9 cellular contexts compared by ENCODE assay signal in genomic region chr5:74212336-74212735, GRCh38.
DNase-seq lines count a peak whose midpoint lies in the region; ATAC-seq and TF ChIP-seq lines count a peak whose summit lies in the region.
"Had no signal": no experiment of that assay in that cellular context is flagged by ENCODE, and none has a peak within 500 bp of the region (broad histone marks: within the 10 kb centered on the region; RNA-seq: fewer than 3 reads in every experiment).

No MANE protein-coding gene starts in this region.

- in situ Hi-C loops in GM23248 (cut with MboI): no loop called here

- POLR2A ChIA-PET in PC-3 (lab: Charles Lee; ENCODE audit: unreplicated experiment): no interaction called here

- no peak for DNase-seq in AG09309 (ENCODE audit: low read depth)
- DNase-seq in GM23248: peak; percentile 44
- DNase-seq in PC-3: peak; percentile 41
- no peak for DNase-seq in glutamatergic neuron
- DNase-seq in activated T-cell treated with anti-CD3 and anti-CD28 coated beads for 4 hours: no peak
- no peak for DNase-seq in foreskin melanocyte
- DNase-seq: activated CD4-positive, CD25-positive, alpha-beta regulatory T cell treated with anti-CD3 and anti-CD28 coated beads, Interleukin-2, amount 50 U/mL, for 72 hours had no signal

- H4K20me1 ChIP-seq in GM23248 (ENCODE audit: insufficient read depth): no peaks in the 10 kb centered on the region
- no peaks in the 10 kb centered on the region for H4K20me1 ChIP-seq in PC-3 (ENCODE audit: low read length)

- H3K36me3 ChIP-seq in GM23248 (ENCODE audit: low read depth) (no peaks in the 10 kb centered on the region), PC-3 (ENCODE audit: low read depth, low read length) (no peaks in the 10 kb centered on the region)

- H2AFZ ChIP-seq in GM23248 (no peak overlapping the region), PC-3 (ENCODE audit: low read length) (no peak overlapping the region)

- WGBS in GM23248 (ENCODE audit: low coverage in 1 of 2, low lambda C conversion rate in 2 of 2, missing lambda C conversion rate in 2 of 2), 2 experiments: 75 to 79% methylated on average over 5 of the region's 5 CpGs

- H3K4me2 ChIP-seq in GM23248 (ENCODE audit: unreplicated experiment) (no peak overlapping the region), PC-3 (ENCODE audit: low read length) (no peak overlapping the region)

- H3K4me3 Mint-ChIP-seq in glutamatergic neuron (ENCODE audit: unreplicated experiment): no peak overlapping the region

- BruUV-seq in PC-3 (replicated peaks; lab: Mats Ljungman, UMichigan): no TSS peak

- H3K27ac ChIP-seq in GM23248: no peak overlapping the region
- no peak overlapping the region for H3K27ac ChIP-seq in PC-3 (ENCODE audit: low read length)

- intact Hi-C loops in PC-3 (cut with micrococcal nuclease): no loop called here

- H3K27me3 Mint-ChIP-seq in glutamatergic neuron (ENCODE audit: unreplicated experiment): no peaks in the 10 kb centered on the region

- no peaks in the 10 kb centered on the region for H3K36me3 Mint-ChIP-seq in glutamatergic neuron (ENCODE audit: unreplicated experiment)

- no peaks in the 10 kb centered on the region for H3K4me1 ChIP-seq in GM23248 (ENCODE audit: insufficient read depth)
- 0 out of 2 replicates have a peak, but pooled peaks cover 4% of the 10 kb centered on the region for H3K4me1 ChIP-seq in PC-3 (ENCODE audit: insufficient read depth, low read length)

- H3K27ac Mint-ChIP-seq in glutamatergic neuron (ENCODE audit: unreplicated experiment): no peak overlapping the region

- H3K79me2 ChIP-seq in GM23248 (ENCODE audit: insufficient read depth) (no peaks in the 10 kb centered on the region), PC-3 (ENCODE audit: low read length) (no peaks in the 10 kb centered on the region)

- H3K27me3 ChIP-seq in GM23248 (replicated peaks; ENCODE audit: insufficient read depth): no peaks in the 10 kb centered on the region
- H3K27me3 ChIP-seq in PC-3 (ENCODE audit: low read length): no peaks in the 10 kb centered on the region

- CTCF ChIA-PET in PC-3 (lab: Charles Lee): interaction anchor here (0.6 to 0.8 kb wide), 2 partner anchors 339 to 429 kb away, joined by 3 to 4 read pairs; no protein-coding TSS in a partner anchor

- H3K9ac ChIP-seq in GM23248: no peak overlapping the region
- no peak overlapping the region for H3K9ac ChIP-seq in PC-3 (ENCODE audit: low read length)

- H3K9me3 ChIP-seq in GM23248 (ENCODE audit: low read depth) (no peaks in the 10 kb centered on the region), PC-3 (ENCODE audit: low read length) (no peaks in the 10 kb centered on the region)

- no peaks in the 10 kb centered on the region for H3K9me2 ChIP-seq in GM23248 (ENCODE audit: insufficient read depth)
- no peaks in the 10 kb centered on the region for H3K9me2 ChIP-seq in PC-3 (replicated peaks; ENCODE audit: low read length)

- 0 out of 2 replicates have a peak, but pooled peaks cover 9% of the 10 kb centered on the region for H3F3A ChIP-seq in GM23248 (ENCODE audit: insufficient read depth)
- no peaks in the 10 kb centered on the region for H3F3A ChIP-seq in PC-3 (ENCODE audit: low read length, unreplicated experiment)

- peak; percentile 51 for TF ChIP-seq CTCF in AG09309 (IDR thresholded peaks at IDR 0.05; ENCODE audit: control insufficient read depth, insufficient read depth, low read depth, low read length, missing control alignments)
- TF ChIP-seq CTCF in PC-3 (conservative IDR thresholded peaks at IDR 0.05; ENCODE audit: low read depth, low read length): peak; percentile 55
- peak; percentile 27 for TF ChIP-seq CTCF in glutamatergic neuron (IDR thresholded peaks at IDR 0.05; ENCODE audit: partially characterized antibody, unreplicated experiment)

- H3K4me1 Mint-ChIP-seq in glutamatergic neuron (ENCODE audit: low read depth, unreplicated experiment): peaks cover under 1% of the 10 kb centered on the region

- no peaks in the 10 kb centered on the region for H3K9me3 Mint-ChIP-seq in glutamatergic neuron (ENCODE audit: unreplicated experiment)

- H3K4me3 ChIP-seq in AG09309 (ENCODE audit: control insufficient read depth, low read depth, low read length) (no peak overlapping the region), GM23248 (no peak overlapping the region), PC-3 (ENCODE audit: low read length) (no peak overlapping the region)

- ATAC-seq in PC-3 (no peak), GM19452 (IDR thresholded peaks at IDR 0.05; ENCODE audit: unreplicated experiment) (no peak), GM19463 (IDR thresholded peaks at IDR 0.05; ENCODE audit: unreplicated experiment) (no peak)

Comparison
In these comparisons a context has a peak if more than half of its experiments do, and no peak if none do; other contexts are left out.
1. DNase-seq: peak in GM23248 (single experiment) and PC-3 (single experiment); none in AG09309 (single experiment), glutamatergic neuron (single experiment), activated T-cell treated with anti-CD3 and anti-CD28 coated beads for 4 hours (single experiment) and foreskin melanocyte (single experiment).
2. Peak in every context shown above with its lines, with median percentiles within 50 percentile points of each other: CTCF ChIP-seq.